20 cellular contexts compared by ENCODE assay signal in the genomic region with DNA sequence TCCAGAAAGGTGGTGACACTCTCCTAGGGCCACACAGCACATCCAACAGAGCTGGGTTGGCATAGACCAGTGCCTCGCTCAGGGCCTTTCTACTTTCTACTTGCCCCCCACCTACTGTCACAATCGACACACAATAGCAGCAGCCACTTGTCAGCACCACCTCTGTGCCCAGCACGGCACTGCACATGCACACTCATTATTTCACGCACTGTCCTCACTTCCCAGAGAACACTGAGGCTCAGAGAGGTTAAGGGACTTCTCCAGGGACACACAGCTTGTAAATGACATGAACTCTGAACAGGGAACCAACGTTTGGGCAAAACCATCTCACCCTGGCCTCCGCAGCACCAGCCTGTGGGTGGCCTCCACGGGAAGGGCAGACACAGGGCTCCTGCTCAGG.
A peak's percentile ranks its signal among the peaks of the same experiment; 100 is the strongest.
DNase-seq lines count a peak whose midpoint lies in the region; ATAC-seq, FAIRE-seq and TF ChIP-seq lines count a peak whose summit lies in the region.
"Had no signal": no experiment of that assay in that cellular context is flagged by ENCODE, and none has a peak within 500 bp of the region (broad histone marks: within the 10 kb centered on the region; RNA-seq: fewer than 3 reads in every experiment).

No MANE protein-coding gene starts in this region.

- H3K4me2 ChIP-seq in HepG2 (ENCODE audit: low read depth, low read length) = no peak overlapping the region

- in situ Hi-C loops in HepG2 (cut with HindIII; ENCODE audit: extremely low pct_ligation_motif_present, low pct_unique_long_range_greater_than_20kb) = no loop called here

- CTCF ChIA-PET in HepG2 (lab: Yijun Ruan, JAX; ENCODE audit: low intra/inter-chr PET ratio, low total read pairs) = no interaction called here

- H3K79me2 ChIP-seq in HepG2 (ENCODE audit: insufficient read depth, low read length) = peaks cover 38% of the 10 kb centered on the region

- intact Hi-C loops in HepG2 (cut with micrococcal nuclease; ENCODE audit: unreplicated experiment) = no loop called here
- intact Hi-C loops in right lobe of liver (cut with DNase I) = no loop called here
- intact Hi-C loops in esophagus muscularis mucosa (cut with DNase I) = no loop called here
- intact Hi-C loops in sigmoid colon (cut with DNase I) = loop anchor here (2.0 kb wide), 1 partner anchor 26 kb away; no protein-coding TSS in a partner anchor

- no peak overlapping the region for H2AFZ ChIP-seq in HepG2 (ENCODE audit: low read length)

- POLR2A ChIA-PET in HepG2 (lab: Yijun Ruan, JAX) = no interaction called here

- 90% methylated on average over 6 of the region's 7 CpGs for WGBS in HepG2 (ENCODE audit: low lambda C conversion rate)
- WGBS in right lobe of liver (ENCODE audit: insufficient coverage, low coverage, low lambda C conversion rate, missing lambda C conversion rate) = 61% methylated on average over 2 of the region's 7 CpGs
- 88% methylated on average over 7 of the region's 7 CpGs for WGBS in esophagus muscularis mucosa
- WGBS in sigmoid colon, 2 donors = 79 to 86% methylated on average over 7 of the region's 7 CpGs

- H3K27ac ChIP-seq in HepG2 (ENCODE audit: extremely low read length, insufficient read depth, low read length) (no peak overlapping the region), right lobe of liver (no peak overlapping the region), esophagus muscularis mucosa (replicated peaks in 1 of 4) (peak overlapping the region; percentile 56 to 77 (median 61)), sigmoid colon (peak overlapping the region; percentile 69 to 92 (median 85))

- H3K4me3 ChIP-seq in HepG2 (replicated peaks in 1 of 3; ENCODE audit: insufficient read depth in 1 of 3, low read depth in 2 of 3, low read length in 3 of 3) (no peak overlapping the region), right lobe of liver (no peak overlapping the region), esophagus muscularis mucosa (no peak overlapping the region), sigmoid colon (no peak overlapping the region)
- H3K4me3 ChIP-seq: mucosa of descending colon had no signal

- peaks cover 14% of the 10 kb centered on the region for H4K20me1 ChIP-seq in HepG2 (ENCODE audit: insufficient read depth, low read length)

- ATAC-seq in HepG2 = no peak
- no peak for ATAC-seq in right lobe of liver
- ATAC-seq: mucosa of descending colon had no signal

- DNase-seq in HepG2 (ENCODE audit: low spot score) = no peak
- no peak for DNase-seq in right lobe of liver
- no peak for DNase-seq in esophagus muscularis mucosa (ENCODE audit: extremely low spot score)
- DNase-seq in sigmoid colon = no peak
- DNase-seq in AG08396 (ENCODE audit: low spot score) = no peak
- DNase-seq in superior temporal gyrus (ENCODE audit: extremely low spot score) = no peak
- DNase-seq in activated CD4-positive, alpha-beta T cell treated with anti-CD3 and anti-CD28 coated beads for 1 hour = no peak
- no peak for DNase-seq in CD1c-positive myeloid dendritic cell (ENCODE audit: extremely low spot score)
- DNase-seq: activated CD4-positive, alpha-beta T cell treated with anti-CD3 and anti-CD28 coated beads, Interleukin-2, amount 50 U/mL, for 48 hours; activated naive CD8-positive, alpha-beta T cell treated with anti-CD3 and anti-CD28 coated beads for 36 hours; CD8-positive, alpha-beta memory T cell; central memory CD4-positive, alpha-beta T cell; DND-41; effector CD8-positive, alpha-beta T cell; kidney glomerular epithelial cell; mucosa of descending colon; NCI-H1436 treated with DMSO at 0.1 percent for 48 hours; NCI-H226; stimulated activated CD4-positive, alpha-beta T cell treated with anti-CD3 and anti-CD28 coated beads, Interleukin-4, amount 100 ng/mL, for 1 hour had no signal

- no peak for TF ChIP-seq POLR2A in HepG2 (IDR thresholded peaks at IDR 0.05; ENCODE audit: insufficient read depth in 1 of 2, low read depth in 2 of 2, low read length in 2 of 2)
- no peak for TF ChIP-seq POLR2A in right lobe of liver (IDR thresholded peaks at IDR 0.05)
- no peak for TF ChIP-seq POLR2A in esophagus muscularis mucosa (IDR thresholded peaks at IDR 0.05; ENCODE audit: low read depth)
- no peak for TF ChIP-seq POLR2A in sigmoid colon (IDR thresholded peaks at IDR 0.05)

- H3K4me1 ChIP-seq in HepG2 (ENCODE audit: insufficient read depth, low read length) (peaks cover 15% of the 10 kb centered on the region), right lobe of liver (peaks cover 0 to 14% (median 5%) of the 10 kb centered on the region in 4 donors), esophagus muscularis mucosa (peaks cover 59 to 100% (median 98%) of the 10 kb centered on the region in 4 donors), sigmoid colon (peaks cover 0 to 100% (median 99%) of the 10 kb centered on the region in 4 donors)

- H3K36me3 ChIP-seq in HepG2 (replicated peaks in 1 of 2; ENCODE audit: control insufficient read depth in 1 of 2, insufficient read depth in 2 of 2, low read length in 2 of 2) (peaks cover 0 to 2% of the 10 kb centered on the region in 2 experiments; a peak in 2 of 5 replicates), right lobe of liver (no peaks in the 10 kb centered on the region), esophagus muscularis mucosa (no peaks in the 10 kb centered on the region), sigmoid colon (no peaks in the 10 kb centered on the region)

- TF ChIP-seq EP300 in HepG2 (IDR thresholded peaks at IDR 0.05; ENCODE audit: low read depth in 2 of 2, low read length in 2 of 2) (no peak), HepG2 (CRISPR knock-in tag; IDR thresholded peaks at IDR 0.05; ENCODE audit: borderline replicate concordance) (no peak), esophagus muscularis mucosa (IDR thresholded peaks at IDR 0.05) (no peak), sigmoid colon (IDR thresholded peaks at IDR 0.05) (no peak)

- FAIRE-seq in HepG2 (lab: Jason Lieb, UNC) = no peak
- FAIRE-seq: HTR-8/SVneo had no signal

- H3K9me3 ChIP-seq in HepG2 (ENCODE audit: low read length) (no peaks in the 10 kb centered on the region), right lobe of liver (no peaks in the 10 kb centered on the region), esophagus muscularis mucosa (no peaks in the 10 kb centered on the region), sigmoid colon (no peaks in the 10 kb centered on the region)
- H3K9me3 ChIP-seq: mucosa of descending colon had no signal

- H3K9ac ChIP-seq in HepG2 (ENCODE audit: insufficient read depth, low read depth, low read length) = no peak overlapping the region

- no peak for TF ChIP-seq RAD21 in HepG2 (CRISPR knock-in tag; IDR thresholded peaks at IDR 0.05)

- H3K27me3 ChIP-seq in HepG2 (ENCODE audit: control insufficient read depth in 1 of 2, insufficient read depth in 2 of 2, low read length in 2 of 2) (no peaks in the 10 kb centered on the region), right lobe of liver (no peaks in the 10 kb centered on the region), esophagus muscularis mucosa (no peaks in the 10 kb centered on the region), sigmoid colon (no peaks in the 10 kb centered on the region)

- no peak for TF ChIP-seq CTCF in HepG2 (CRISPR knock-in tag; IDR thresholded peaks at IDR 0.05)
- no peak for TF ChIP-seq CTCF in right lobe of liver (IDR thresholded peaks at IDR 0.05)
- TF ChIP-seq CTCF in esophagus muscularis mucosa (IDR thresholded peaks at IDR 0.05) = no peak
- no peak for TF ChIP-seq CTCF in sigmoid colon (IDR thresholded peaks at IDR 0.05)

- BruUV-seq in HepG2 (replicated peaks; lab: Mats Ljungman, UMichigan) = no TSS peak

TF ChIP-seq in HepG2, 621 proteins besides CTCF, POLR2A, EP300 and RAD21:
- TF ChIP-seq, protein P1, sequence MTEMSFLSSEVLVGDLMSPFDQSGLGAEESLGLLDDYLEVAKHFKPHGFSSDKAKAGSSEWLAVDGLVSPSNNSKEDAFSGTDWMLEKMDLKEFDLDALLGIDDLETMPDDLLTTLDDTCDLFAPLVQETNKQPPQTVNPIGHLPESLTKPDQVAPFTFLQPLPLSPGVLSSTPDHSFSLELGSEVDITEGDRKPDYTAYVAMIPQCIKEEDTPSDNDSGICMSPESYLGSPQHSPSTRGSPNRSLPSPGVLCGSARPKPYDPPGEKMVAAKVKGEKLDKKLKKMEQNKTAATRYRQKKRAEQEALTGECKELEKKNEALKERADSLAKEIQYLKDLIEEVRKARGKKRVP (CRISPR knock-in tag; IDR thresholded peaks at IDR 0.05) = no peak
- TF ChIP-seq, protein P2, sequence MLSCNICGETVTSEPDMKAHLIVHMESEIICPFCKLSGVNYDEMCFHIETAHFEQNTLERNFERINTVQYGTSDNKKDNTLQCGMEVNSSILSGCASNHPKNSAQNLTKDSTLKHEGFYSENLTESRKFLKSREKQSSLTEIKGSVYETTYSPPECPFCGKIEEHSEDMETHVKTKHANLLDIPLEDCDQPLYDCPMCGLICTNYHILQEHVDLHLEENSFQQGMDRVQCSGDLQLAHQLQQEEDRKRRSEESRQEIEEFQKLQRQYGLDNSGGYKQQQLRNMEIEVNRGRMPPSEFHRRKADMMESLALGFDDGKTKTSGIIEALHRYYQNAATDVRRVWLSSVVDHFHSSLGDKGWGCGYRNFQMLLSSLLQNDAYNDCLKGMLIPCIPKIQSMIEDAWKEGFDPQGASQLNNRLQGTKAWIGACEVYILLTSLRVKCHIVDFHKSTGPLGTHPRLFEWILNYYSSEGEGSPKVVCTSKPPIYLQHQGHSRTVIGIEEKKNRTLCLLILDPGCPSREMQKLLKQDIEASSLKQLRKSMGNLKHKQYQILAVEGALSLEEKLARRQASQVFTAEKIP (CRISPR knock-in tag; IDR thresholded peaks at IDR 0.05; ENCODE audit: borderline replicate concordance) = no peak
- TF ChIP-seq ZMAT3 (CRISPR knock-in tag; conservative IDR thresholded peaks at IDR 0.05) (no peak), ZMYM3 (CRISPR knock-in tag; IDR thresholded peaks at IDR 0.05) (0 out of 2 replicates have a peak, but pooled peaks have one; percentile 16), ZNF768 (CRISPR knock-in tag; IDR thresholded peaks at IDR 0.05) (peak; percentile 93), HOXA7 (CRISPR knock-in tag; IDR thresholded peaks at IDR 0.05) (no peak)

Comparison
In these comparisons a context has a peak if more than half of its experiments do, and no peak if none do; other contexts are left out.
1. H3K27ac ChIP-seq: peak in esophagus muscularis mucosa (4 of 4) and sigmoid colon (4 of 4); none in HepG2 (single experiment) and right lobe of liver (0 of 3).